2 cellular contexts compared by ENCODE assay signal in the genomic region with DNA sequence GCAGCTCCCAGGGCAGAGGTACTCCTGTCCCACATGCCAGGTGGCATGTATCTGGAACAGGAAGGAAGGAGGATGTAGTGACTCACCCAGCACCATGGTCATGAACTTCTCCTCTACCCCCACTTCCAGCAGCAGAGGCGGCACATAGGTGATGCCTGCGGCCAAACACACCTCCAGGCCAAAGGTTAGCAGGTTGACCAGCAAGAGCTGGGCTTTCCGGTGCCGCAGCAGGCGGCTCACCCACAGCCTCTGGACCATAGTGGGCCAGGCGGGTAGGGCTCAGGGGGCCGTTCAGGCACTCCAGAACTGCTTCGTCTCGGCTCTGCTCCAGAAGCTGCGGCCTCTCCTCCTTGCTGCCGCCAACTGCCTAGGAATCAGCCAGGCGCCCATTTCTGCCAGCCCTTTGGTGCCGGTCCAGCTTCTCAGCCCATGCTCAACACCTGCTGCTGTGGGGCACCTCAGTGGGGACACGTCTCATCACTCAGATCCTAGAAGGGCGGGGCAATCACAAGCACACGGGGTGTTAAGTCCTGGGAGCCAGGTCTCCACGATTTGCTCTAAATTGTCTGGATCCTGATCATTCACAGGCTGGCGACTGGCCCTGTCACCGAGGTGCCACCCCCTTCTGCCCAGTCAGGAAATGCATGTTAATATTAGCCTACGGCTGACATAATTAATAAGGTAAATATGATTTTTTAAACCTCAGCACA.
A peak's percentile ranks its signal among the peaks of the same experiment; 100 is the strongest.
TF ChIP-seq lines count a peak whose summit lies in the region.

No MANE protein-coding gene starts in this region.

TF ChIP-seq in HEK293, 187 proteins besides CTCF, POLR2A, EP300 and RAD21 (continued from another document):
- TF ChIP-seq, protein P1, sequence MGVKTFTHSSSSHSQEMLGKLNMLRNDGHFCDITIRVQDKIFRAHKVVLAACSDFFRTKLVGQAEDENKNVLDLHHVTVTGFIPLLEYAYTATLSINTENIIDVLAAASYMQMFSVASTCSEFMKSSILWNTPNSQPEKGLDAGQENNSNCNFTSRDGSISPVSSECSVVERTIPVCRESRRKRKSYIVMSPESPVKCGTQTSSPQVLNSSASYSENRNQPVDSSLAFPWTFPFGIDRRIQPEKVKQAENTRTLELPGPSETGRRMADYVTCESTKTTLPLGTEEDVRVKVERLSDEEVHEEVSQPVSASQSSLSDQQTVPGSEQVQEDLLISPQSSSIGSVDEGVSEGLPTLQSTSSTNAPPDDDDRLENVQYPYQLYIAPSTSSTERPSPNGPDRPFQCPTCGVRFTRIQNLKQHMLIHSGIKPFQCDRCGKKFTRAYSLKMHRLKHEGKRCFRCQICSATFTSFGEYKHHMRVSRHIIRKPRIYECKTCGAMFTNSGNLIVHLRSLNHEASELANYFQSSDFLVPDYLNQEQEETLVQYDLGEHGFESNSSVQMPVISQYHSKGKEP (tag by site-specific recombination; IDR thresholded peaks at IDR 0.05) = no peak
- TF ChIP-seq ZNF558 (tag by site-specific recombination; IDR thresholded peaks at IDR 0.05) = no peak

TF ChIP-seq in endothelial cell of umbilical vein, 7 proteins besides CTCF, POLR2A, EP300 and RAD21 (continued from another document):
- TF ChIP-seq, protein P2, sequence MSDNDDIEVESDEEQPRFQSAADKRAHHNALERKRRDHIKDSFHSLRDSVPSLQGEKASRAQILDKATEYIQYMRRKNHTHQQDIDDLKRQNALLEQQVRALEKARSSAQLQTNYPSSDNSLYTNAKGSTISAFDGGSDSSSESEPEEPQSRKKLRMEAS (IDR thresholded peaks at IDR 0.05; ENCODE audit: insufficient read depth, insufficient read length) = no peak
- no peak for TF ChIP-seq EZH2 (IDR thresholded peaks at IDR 0.05; ENCODE audit: borderline replicate concordance, low read depth, low read length, severe bottlenecking)
- TF ChIP-seq JUN (IDR thresholded peaks at IDR 0.05; ENCODE audit: borderline replicate concordance, insufficient read depth, insufficient read length, low read depth) = peak; percentile 54
TF ChIP-seq in endothelial cell of umbilical vein: peak in this region for 3.
